16 cellular contexts compared by ENCODE assay signal in genomic region chr5:40396312-40396711, GRCh38.
A peak's percentile ranks its signal among the peaks of the same experiment; 100 is the strongest.
DNase-seq lines count a peak whose midpoint lies in the region; ATAC-seq, FAIRE-seq and TF ChIP-seq lines count a peak whose summit lies in the region.
"Had no signal": no experiment of that assay in that cellular context is flagged by ENCODE, and none has a peak within 500 bp of the region (broad histone marks: within the 10 kb centered on the region; RNA-seq: fewer than 3 reads in every experiment).

No MANE protein-coding gene starts in this region.

- RAD21 ChIA-PET in GM12878 (lab: Charles Lee; ENCODE audit: unreplicated experiment), result no interaction called here

- 18% methylated on average over 1 of the region's 1 CpG for WGBS in GM12878 (ENCODE audit: insufficient coverage, insufficient replicate concordance, low lambda C conversion rate, missing lambda C conversion rate)

- H3K4me1 Mint-ChIP-seq in CD14-positive monocyte, result peaks cover 34% of the 10 kb centered on the region
- H3K4me1 Mint-ChIP-seq in activated CD4-positive, alpha-beta memory T cell treated with anti-CD3 and anti-CD28 coated beads for 36 hours (ENCODE audit: low read depth), result peaks cover 46% of the 10 kb centered on the region
- H3K4me1 Mint-ChIP-seq: H9 had no signal

- no peaks in the 10 kb centered on the region for H3K9me3 Mint-ChIP-seq in CD14-positive monocyte
- no peaks in the 10 kb centered on the region for H3K9me3 Mint-ChIP-seq in activated CD4-positive, alpha-beta memory T cell treated with anti-CD3 and anti-CD28 coated beads for 36 hours
- H3K9me3 Mint-ChIP-seq: H9, IgD-negative memory B cell had no signal

- no peak overlapping the region for H3K27ac ChIP-seq in GM12878 (ENCODE audit: control insufficient read depth, insufficient read depth)
- H3K27ac ChIP-seq: 22Rv1 had no signal

- intact Hi-C loops in CD14-positive monocyte (cut with micrococcal nuclease), result no loop called here
- intact Hi-C loops in GM12878 (cut with micrococcal nuclease; ENCODE audit: unreplicated experiment), result no loop called here
- intact Hi-C loops in activated CD4-positive, alpha-beta memory T cell treated with anti-CD3 and anti-CD28 coated beads for 36 hours (cut with micrococcal nuclease), result no loop called here

- peaks cover 2% of the 10 kb centered on the region; the same call in 1 of the 2 replicates for H3K4me1 ChIP-seq in GM12878 (ENCODE audit: control insufficient read depth, insufficient read depth, low read length)

- H3K27me3 ChIP-seq in GM12878 (replicated peaks in 1 of 2; ENCODE audit: control insufficient read depth in 2 of 2, insufficient read depth in 2 of 2, low read length in 1 of 2), result no peaks in the 10 kb centered on the region; a peak in 2 of 4 replicates

- H4K20me1 ChIP-seq in GM12878 (ENCODE audit: control insufficient read depth, insufficient read depth), result no peaks in the 10 kb centered on the region

- no peak for TF ChIP-seq RAD21 in GM12878 (IDR thresholded peaks at IDR 0.05; ENCODE audit: insufficient read depth, low read depth, low read length)

- FAIRE-seq in GM12878 (lab: Jason Lieb, UNC), result no peak
- FAIRE-seq: GM12892 had no signal

- in situ Hi-C loops in GM12878 (cut with MboI), result no loop called here

- H3K27me3 Mint-ChIP-seq in CD14-positive monocyte (ENCODE audit: low read depth in 3 of 3), result peaks cover 0 to 2% (median 0%) of the 10 kb centered on the region in 3 donors
- H3K27me3 Mint-ChIP-seq in activated CD4-positive, alpha-beta memory T cell treated with anti-CD3 and anti-CD28 coated beads for 36 hours, result no peaks in the 10 kb centered on the region
- H3K27me3 Mint-ChIP-seq: CD4-positive, CD25-positive, alpha-beta regulatory T cell; IgD-negative memory B cell had no signal

- no peak overlapping the region for H3K4me3 ChIP-seq in GM12878

- H2AFZ ChIP-seq in GM12878 (ENCODE audit: control insufficient read depth, low read depth, low read length), result no peak overlapping the region

- H3K27ac Mint-ChIP-seq in CD14-positive monocyte, result peak overlapping the region in 4 of 7 donors; percentile 34 to 87 (median 79)
- H3K27ac Mint-ChIP-seq in activated CD4-positive, alpha-beta memory T cell treated with anti-CD3 and anti-CD28 coated beads for 36 hours, result no peak overlapping the region
- H3K27ac Mint-ChIP-seq: CD4-positive, CD25-positive, alpha-beta regulatory T cell; H9; IgD-negative memory B cell had no signal

- H3K4me3 Mint-ChIP-seq in CD14-positive monocyte, result no peak overlapping the region
- H3K4me3 Mint-ChIP-seq in activated CD4-positive, alpha-beta memory T cell treated with anti-CD3 and anti-CD28 coated beads for 36 hours, result no peak overlapping the region
- H3K4me3 Mint-ChIP-seq: CD4-positive, CD25-positive, alpha-beta regulatory T cell; H9; IgD-negative memory B cell had no signal

- TF ChIP-seq CTCF in CD14-positive monocyte (IDR thresholded peaks at IDR 0.05), result no peak
- TF ChIP-seq CTCF in GM12878 (IDR thresholded peaks at IDR 0.05 in 2 of 3, conservative IDR thresholded peaks at IDR 0.05 in 1 of 3; ENCODE audit: control insufficient read depth in 2 of 3, extremely low read depth in 1 of 3, insufficient read depth in 1 of 3, low read depth in 3 of 3, low read length in 3 of 3), result no peak

- SMC1A ChIA-PET in GM12878 (lab: Charles Lee; ENCODE audit: uncharacterized antibody, unreplicated experiment), result no interaction called here

- no peaks in the 10 kb centered on the region; the same call in 2 of the 3 replicates for H3K9me3 ChIP-seq in GM12878 (replicated peaks; ENCODE audit: control insufficient read depth, insufficient read depth, low read length)

- no TSS peak for BruUV-seq in GM12878 (replicated peaks; lab: Mats Ljungman, UMichigan)

- CTCF ChIA-PET in GM12878 (lab: Yijun Ruan, JAX), result no interaction called here
- CTCF ChIA-PET in activated CD4-positive, alpha-beta memory T cell treated with anti-CD3 and anti-CD28 coated beads for 36 hours (lab: Charles Lee), result no interaction called here

- POLR2A ChIA-PET in GM12878 (lab: Charles Lee), result no interaction called here
- POLR2A ChIA-PET in activated CD4-positive, alpha-beta memory T cell treated with anti-CD3 and anti-CD28 coated beads for 36 hours (lab: Charles Lee), result interaction anchor here (1.0 kb wide), 1 partner anchor 11 kb away, joined by 3 read pairs; no protein-coding TSS in a partner anchor

- ATAC-seq in HG03354 (IDR thresholded peaks at IDR 0.05; ENCODE audit: poor library complexity, severe bottlenecking, unreplicated experiment), result peak; percentile 52
- peak; percentile 44 for ATAC-seq in GM12878
- no peak for ATAC-seq in HG03097 (IDR thresholded peaks at IDR 0.05; ENCODE audit: low FRiP score, unreplicated experiment)

- no peak overlapping the region for H3K9ac ChIP-seq in GM12878 (ENCODE audit: control insufficient read depth, insufficient read depth, low read length)

- H3K4me2 ChIP-seq in GM12878 (ENCODE audit: control insufficient read depth, insufficient read depth), result no peak overlapping the region

- DNase-seq in DMS53 (lab: John Stamatoyannopoulos, UW), result peak; percentile 55
- DNase-seq in DMS53 treated with DMSO at 0.1 percent for 48 hours (lab: John Stamatoyannopoulos, UW; ENCODE audit: unreplicated experiment), result no peak
- no peak for DNase-seq in CD14-positive monocyte (ENCODE audit: low spot score)
- DNase-seq in GM12878 (ENCODE audit: low read depth, low spot score), result no peak
- DNase-seq in activated CD4-positive, alpha-beta memory T cell treated with anti-CD3 and anti-CD28 coated beads for 36 hours, result no peak
- DNase-seq in stimulated activated CD4-positive, alpha-beta T cell treated with anti-CD3 and anti-CD28 coated beads, Interleukin-4, amount 100 ng/mL, for 24 hours, result no peak
- DNase-seq: CD4-positive, CD25-positive, alpha-beta regulatory T cell; DMS79; GOT3; H9; KG1 had no signal

- no peak for TF ChIP-seq POLR2A in GM12878 (IDR thresholded peaks at IDR 0.05; ENCODE audit: low read depth, low read length)

- no peak for TF ChIP-seq EP300 in GM12878 (IDR thresholded peaks at IDR 0.05; ENCODE audit: borderline replicate concordance in 1 of 2, control insufficient read depth in 1 of 2, low read depth in 2 of 2, low read length in 2 of 2)

- no peaks in the 10 kb centered on the region for H3K36me3 Mint-ChIP-seq in CD14-positive monocyte
- H3K36me3 Mint-ChIP-seq in activated CD4-positive, alpha-beta memory T cell treated with anti-CD3 and anti-CD28 coated beads for 36 hours, result no peaks in the 10 kb centered on the region
- H3K36me3 Mint-ChIP-seq: CD4-positive, CD25-positive, alpha-beta regulatory T cell; IgD-negative memory B cell had no signal

- H3K79me2 ChIP-seq in GM12878 (ENCODE audit: control insufficient read depth, insufficient read depth, low read length), result no peaks in the 10 kb centered on the region

- H3K36me3 ChIP-seq in GM12878 (ENCODE audit: control insufficient read depth in 2 of 2, insufficient read depth in 2 of 2, low read length in 1 of 2), result no peaks in the 10 kb centered on the region

TF ChIP-seq in GM12878, 131 proteins besides CTCF, POLR2A, EP300 and RAD21:
- TF ChIP-seq BMI1 (IDR thresholded peaks at IDR 0.05; ENCODE audit: borderline replicate concordance), result no peak
- TF ChIP-seq NR2F1 (conservative IDR thresholded peaks at IDR 0.05), result no peak
- no peak for TF ChIP-seq BCLAF1 (IDR thresholded peaks at IDR 0.05)
- TF ChIP-seq NFXL1 (IDR thresholded peaks at IDR 0.05; ENCODE audit: borderline replicate concordance), result no peak
